In the genomic region with DNA sequence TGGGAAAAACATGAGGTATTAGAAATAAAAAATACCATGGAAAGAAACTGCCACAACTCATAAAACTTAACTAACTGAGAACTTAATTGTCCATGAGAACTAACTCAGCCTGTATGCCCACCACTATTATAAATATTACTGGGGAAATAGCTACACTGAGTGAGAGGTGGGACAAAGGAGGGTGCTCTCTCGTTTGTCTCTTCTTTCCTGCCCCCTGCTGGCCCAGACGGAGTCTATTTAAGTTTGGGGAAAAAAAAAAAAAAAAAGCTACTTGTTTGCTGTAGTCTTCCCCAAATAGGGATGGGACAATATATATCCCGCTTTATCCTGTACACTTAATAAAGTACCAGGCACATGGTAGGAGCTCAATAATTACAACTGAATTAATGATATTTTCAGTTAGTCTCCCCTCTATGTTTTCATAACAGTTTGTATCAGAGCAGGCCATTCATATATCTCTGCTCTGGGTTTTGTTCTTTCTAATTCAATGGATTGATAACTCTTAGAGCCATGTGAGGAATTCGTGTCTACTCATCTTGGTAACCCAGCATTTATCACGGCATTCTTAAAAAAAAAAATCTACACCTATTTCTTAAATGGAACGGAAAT, we compare ENCODE assay signal across 1 cellular context.
TF ChIP-seq lines count a peak whose summit lies in the region.

No MANE protein-coding gene starts in this region.

TF ChIP-seq in GM23338, 12 proteins besides CTCF, POLR2A, EP300 and RAD21 (continued from another document):
- TF ChIP-seq, protein P1, sequence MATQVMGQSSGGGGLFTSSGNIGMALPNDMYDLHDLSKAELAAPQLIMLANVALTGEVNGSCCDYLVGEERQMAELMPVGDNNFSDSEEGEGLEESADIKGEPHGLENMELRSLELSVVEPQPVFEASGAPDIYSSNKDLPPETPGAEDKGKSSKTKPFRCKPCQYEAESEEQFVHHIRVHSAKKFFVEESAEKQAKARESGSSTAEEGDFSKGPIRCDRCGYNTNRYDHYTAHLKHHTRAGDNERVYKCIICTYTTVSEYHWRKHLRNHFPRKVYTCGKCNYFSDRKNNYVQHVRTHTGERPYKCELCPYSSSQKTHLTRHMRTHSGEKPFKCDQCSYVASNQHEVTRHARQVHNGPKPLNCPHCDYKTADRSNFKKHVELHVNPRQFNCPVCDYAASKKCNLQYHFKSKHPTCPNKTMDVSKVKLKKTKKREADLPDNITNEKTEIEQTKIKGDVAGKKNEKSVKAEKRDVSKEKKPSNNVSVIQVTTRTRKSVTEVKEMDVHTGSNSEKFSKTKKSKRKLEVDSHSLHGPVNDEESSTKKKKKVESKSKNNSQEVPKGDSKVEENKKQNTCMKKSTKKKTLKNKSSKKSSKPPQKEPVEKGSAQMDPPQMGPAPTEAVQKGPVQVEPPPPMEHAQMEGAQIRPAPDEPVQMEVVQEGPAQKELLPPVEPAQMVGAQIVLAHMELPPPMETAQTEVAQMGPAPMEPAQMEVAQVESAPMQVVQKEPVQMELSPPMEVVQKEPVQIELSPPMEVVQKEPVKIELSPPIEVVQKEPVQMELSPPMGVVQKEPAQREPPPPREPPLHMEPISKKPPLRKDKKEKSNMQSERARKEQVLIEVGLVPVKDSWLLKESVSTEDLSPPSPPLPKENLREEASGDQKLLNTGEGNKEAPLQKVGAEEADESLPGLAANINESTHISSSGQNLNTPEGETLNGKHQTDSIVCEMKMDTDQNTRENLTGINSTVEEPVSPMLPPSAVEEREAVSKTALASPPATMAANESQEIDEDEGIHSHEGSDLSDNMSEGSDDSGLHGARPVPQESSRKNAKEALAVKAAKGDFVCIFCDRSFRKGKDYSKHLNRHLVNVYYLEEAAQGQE (IDR thresholded peaks at IDR 0.05; ENCODE audit: unreplicated experiment): no peak
- TF ChIP-seq EZH2phosphoT487 (IDR thresholded peaks at IDR 0.05; ENCODE audit: unreplicated experiment): no peak
